1 cellular context compared by ENCODE assay signal in genomic region chr2:95265182-95265581, GRCh38.
TF ChIP-seq lines count a peak whose summit lies in the region.

No MANE protein-coding gene starts in this region.

TF ChIP-seq in HepG2, 621 proteins besides CTCF, POLR2A, EP300 and RAD21:
- no peak for TF ChIP-seq GTF2F1 (IDR thresholded peaks at IDR 0.05; ENCODE audit: low read length)
- no peak for TF ChIP-seq ZNF224 (CRISPR knock-in tag; IDR thresholded peaks at IDR 0.05)
- TF ChIP-seq RBFOX2 (IDR thresholded peaks at IDR 0.05; ENCODE audit: low read depth, low read length), result no peak
- no peak for TF ChIP-seq CENPBD1 (CRISPR knock-in tag; IDR thresholded peaks at IDR 0.05; ENCODE audit: borderline replicate concordance, low read depth)
- TF ChIP-seq SSRP1 (CRISPR knock-in tag; IDR thresholded peaks at IDR 0.05), result no peak
- no peak for TF ChIP-seq FOXC1 (CRISPR knock-in tag; IDR thresholded peaks at IDR 0.05; ENCODE audit: borderline replicate concordance)
- TF ChIP-seq TCF12 (IDR thresholded peaks at IDR 0.05), result no peak
- TF ChIP-seq TCF12 (CRISPR knock-in tag; IDR thresholded peaks at IDR 0.05), result no peak
- no peak for TF ChIP-seq PTBP1 (IDR thresholded peaks at IDR 0.05; ENCODE audit: low read depth, low read length, poor library complexity, severe bottlenecking)
- TF ChIP-seq MAZ (IDR thresholded peaks at IDR 0.05; ENCODE audit: borderline replicate concordance, low read depth, low read length), result no peak
- no peak for TF ChIP-seq MAZ (CRISPR knock-in tag; IDR thresholded peaks at IDR 0.05; ENCODE audit: low read depth)
- TF ChIP-seq ZNF576 (CRISPR knock-in tag; IDR thresholded peaks at IDR 0.05), result no peak
- no peak for TF ChIP-seq SMARCE1 (IDR thresholded peaks at IDR 0.05; ENCODE audit: borderline replicate concordance)
- TF ChIP-seq CBX2 (IDR thresholded peaks at IDR 0.05; ENCODE audit: low read depth, low read length), result no peak
- no peak for TF ChIP-seq CBX2 (CRISPR knock-in tag; IDR thresholded peaks at IDR 0.05; ENCODE audit: low read depth)
